Comparison of ENCODE assay signal across 2 cellular contexts in the genomic region with DNA sequence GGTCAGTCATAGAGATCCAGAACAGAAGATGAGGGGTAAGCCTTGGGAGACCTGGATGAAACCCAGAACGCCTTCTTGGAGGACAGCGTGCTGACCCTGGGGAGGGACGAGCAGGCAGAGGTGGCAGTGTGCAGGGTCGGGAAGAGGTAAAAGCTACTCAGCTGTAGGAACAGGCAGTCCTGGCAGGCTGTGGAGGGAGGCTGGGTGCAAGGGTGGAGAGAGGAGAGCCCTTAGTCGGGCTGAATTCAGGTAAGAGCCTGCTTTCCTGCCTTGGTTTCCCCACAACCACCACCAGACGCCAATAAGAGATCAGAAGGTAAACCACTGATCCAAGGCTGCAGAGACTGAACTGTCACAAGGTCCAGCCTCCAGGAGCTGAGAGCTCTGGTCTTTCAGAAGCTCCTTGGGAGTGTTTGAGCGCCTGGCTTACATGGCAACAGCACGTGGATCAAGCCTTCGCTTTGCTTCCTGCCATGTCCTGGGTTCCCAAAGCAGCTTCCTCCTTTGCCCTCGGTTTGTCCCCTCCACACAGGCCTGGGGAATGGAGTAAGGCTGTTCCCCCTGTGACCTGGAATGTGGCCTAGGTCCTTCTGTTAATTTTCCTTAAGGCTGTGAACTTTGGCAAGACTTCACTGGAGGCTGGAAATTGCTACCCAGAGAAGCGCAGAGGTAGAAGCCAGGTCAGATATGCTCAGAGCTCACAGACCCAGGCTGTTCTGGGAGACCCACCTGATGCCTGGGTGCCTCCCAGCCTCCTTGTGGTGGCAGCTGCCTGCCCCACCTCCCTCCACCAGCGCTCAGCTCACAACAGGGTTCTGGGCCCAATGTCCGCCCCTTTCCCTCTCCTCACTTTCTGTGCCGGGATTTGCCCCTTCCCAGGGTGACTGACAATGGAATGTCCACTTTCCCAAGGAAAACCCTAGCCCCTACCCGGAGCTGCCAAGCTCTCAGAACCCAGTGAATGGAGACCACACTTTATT.
TF ChIP-seq lines count a peak whose summit lies in the region.

No MANE protein-coding gene starts in this region.

TF ChIP-seq in HEK293, 187 proteins besides CTCF, POLR2A, EP300 and RAD21:
- TF ChIP-seq ZNF341 (tag by site-specific recombination; IDR thresholded peaks at IDR 0.05; ENCODE audit: low read depth) (peak; percentile 31), YY1 (tag by site-specific recombination; IDR thresholded peaks at IDR 0.05) (no peak)

TF ChIP-seq in endothelial cell of umbilical vein, 7 proteins besides CTCF, POLR2A, EP300 and RAD21:
- no peak for TF ChIP-seq JUN (IDR thresholded peaks at IDR 0.05; ENCODE audit: borderline replicate concordance, insufficient read depth, insufficient read length, low read depth)
- TF ChIP-seq POLR2AphosphoS5 (IDR thresholded peaks at IDR 0.05; ENCODE audit: insufficient read depth, low read depth, low read length), result peak; percentile 32
- TF ChIP-seq EZH2 (IDR thresholded peaks at IDR 0.05; ENCODE audit: borderline replicate concordance, low read depth, low read length, severe bottlenecking), result no peak
- TF ChIP-seq FOS (IDR thresholded peaks at IDR 0.05; ENCODE audit: borderline replicate concordance, insufficient read depth, low read length), result no peak
- TF ChIP-seq, protein P1, sequence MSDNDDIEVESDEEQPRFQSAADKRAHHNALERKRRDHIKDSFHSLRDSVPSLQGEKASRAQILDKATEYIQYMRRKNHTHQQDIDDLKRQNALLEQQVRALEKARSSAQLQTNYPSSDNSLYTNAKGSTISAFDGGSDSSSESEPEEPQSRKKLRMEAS (IDR thresholded peaks at IDR 0.05; ENCODE audit: insufficient read depth, insufficient read length), result no peak
- TF ChIP-seq MYC (IDR thresholded peaks at IDR 0.05; ENCODE audit: low read depth, low read length), result no peak
- TF ChIP-seq GATA2 (IDR thresholded peaks at IDR 0.05; ENCODE audit: insufficient read depth, insufficient read length, low read depth, low read length), result no peak
